Comparison of ENCODE assay signal across 20 cellular contexts in the genomic region with DNA sequence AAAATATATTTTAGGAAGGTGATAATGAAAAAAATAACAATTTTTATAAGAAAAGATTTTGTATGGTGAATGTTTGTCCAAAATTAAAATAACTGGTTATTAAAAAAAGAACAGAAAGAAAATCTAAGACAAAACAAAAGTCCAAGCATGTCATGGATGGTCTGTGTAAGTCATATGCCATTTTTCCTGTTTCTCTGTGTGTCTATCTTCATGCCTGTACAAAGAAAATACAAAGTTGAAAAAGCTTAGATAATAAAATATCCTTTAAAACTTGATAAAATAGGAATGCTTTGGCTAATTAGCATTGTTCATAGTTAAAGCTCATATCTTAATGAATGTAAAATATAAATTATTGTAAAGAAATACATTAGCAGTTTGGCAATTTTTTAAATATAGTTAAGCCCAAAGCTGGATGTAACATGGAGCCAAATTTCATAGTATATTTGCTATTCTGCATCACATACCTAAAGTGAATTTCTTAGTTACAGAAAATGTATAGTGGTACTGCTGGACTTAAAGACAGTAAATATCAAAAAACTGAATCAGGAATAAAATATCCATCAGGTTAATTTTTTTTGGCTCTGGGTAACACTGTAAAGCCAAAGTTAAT.
"Had no signal": no experiment of that assay in that cellular context is flagged by ENCODE, and none has a peak within 500 bp of the region (broad histone marks: within the 10 kb centered on the region; RNA-seq: fewer than 3 reads in every experiment).

No MANE protein-coding gene starts in this region.

- H3K9ac ChIP-seq: parathyroid adenoma had no signal

- H3K79me2 ChIP-seq: parathyroid adenoma had no signal

- H3K27me3 ChIP-seq: esophagus squamous epithelium, neutrophil, stomach, vagina had no signal

- H3K9me3 ChIP-seq: neutrophil, vagina had no signal

- DNase-seq: activated CD4-positive, alpha-beta T cell treated with anti-CD3 and anti-CD28 coated beads, Interleukin-2, amount 10 ng/mL, durations not matched to agents 7 days and 5 days; activated CD8-positive, alpha-beta T cell treated with anti-CD3 and anti-CD28 coated beads, Interleukin-2, amount 10 ng/mL, durations not matched to agents 7 days and 5 days; activated naive CD4-positive, alpha-beta T cell treated with anti-CD3 and anti-CD28 coated beads, Interleukin-2, amount 10 ng/mL, durations not matched to agents 7 days and 5 days; activated T-cell treated with anti-CD3 and anti-CD28 coated beads, Interleukin-2, amount 50 U/mL, for 4 hours; dermis blood vessel endothelial cell; effector memory CD4-positive, alpha-beta T cell; esophagus squamous epithelium; naive thymus-derived CD8-positive, alpha-beta T cell; stimulated activated CD4-positive, alpha-beta T cell treated with anti-CD3 and anti-CD28 coated beads, Interleukin-4, amount 100 ng/mL, for 24 hours; stomach; trophoblast cell had no signal

- H3K4me3 ChIP-seq: esophagus squamous epithelium, smooth muscle cell, stomach, vagina had no signal

- H3K4me2 ChIP-seq: smooth muscle cell had no signal

- H3K36me3 ChIP-seq: esophagus squamous epithelium, neutrophil, stomach, vagina had no signal

- H2AFZ ChIP-seq: parathyroid adenoma had no signal

- H3K27ac ChIP-seq: esophagus squamous epithelium, neutrophil, parathyroid adenoma, stomach, vagina had no signal

- H3K4me1 ChIP-seq: esophagus squamous epithelium, parathyroid adenoma, stomach, vagina had no signal

- ATAC-seq: activated CD4-positive, CD25-positive, alpha-beta regulatory T cell treated with anti-CD3 and anti-CD28 coated beads, Interleukin-2, amount 50 U/mL, for 24 hours; activated CD8-positive, alpha-beta T cell treated with anti-CD3 and anti-CD28 coated beads, Interleukin-2, amount 10 ng/mL, durations not matched to agents 7 days and 5 days; activated T-cell treated with anti-CD3 and anti-CD28 coated beads, Interleukin-2, amount 50 U/mL, for 4 hours; naive thymus-derived CD8-positive, alpha-beta T cell; sciatic nerve; stimulated activated effector memory CD8-positive, alpha-beta T cell treated with anti-CD3 and anti-CD28 coated beads, Interleukin-12 subunit alpha, Interleukin-12 subunit beta, amount 100 ng/mL, for 72 hours had no signal

- FAIRE-seq: astrocyte, endothelial cell of umbilical vein had no signal
